ENCODE assay signal across 8 cellular contexts in the genomic region with DNA sequence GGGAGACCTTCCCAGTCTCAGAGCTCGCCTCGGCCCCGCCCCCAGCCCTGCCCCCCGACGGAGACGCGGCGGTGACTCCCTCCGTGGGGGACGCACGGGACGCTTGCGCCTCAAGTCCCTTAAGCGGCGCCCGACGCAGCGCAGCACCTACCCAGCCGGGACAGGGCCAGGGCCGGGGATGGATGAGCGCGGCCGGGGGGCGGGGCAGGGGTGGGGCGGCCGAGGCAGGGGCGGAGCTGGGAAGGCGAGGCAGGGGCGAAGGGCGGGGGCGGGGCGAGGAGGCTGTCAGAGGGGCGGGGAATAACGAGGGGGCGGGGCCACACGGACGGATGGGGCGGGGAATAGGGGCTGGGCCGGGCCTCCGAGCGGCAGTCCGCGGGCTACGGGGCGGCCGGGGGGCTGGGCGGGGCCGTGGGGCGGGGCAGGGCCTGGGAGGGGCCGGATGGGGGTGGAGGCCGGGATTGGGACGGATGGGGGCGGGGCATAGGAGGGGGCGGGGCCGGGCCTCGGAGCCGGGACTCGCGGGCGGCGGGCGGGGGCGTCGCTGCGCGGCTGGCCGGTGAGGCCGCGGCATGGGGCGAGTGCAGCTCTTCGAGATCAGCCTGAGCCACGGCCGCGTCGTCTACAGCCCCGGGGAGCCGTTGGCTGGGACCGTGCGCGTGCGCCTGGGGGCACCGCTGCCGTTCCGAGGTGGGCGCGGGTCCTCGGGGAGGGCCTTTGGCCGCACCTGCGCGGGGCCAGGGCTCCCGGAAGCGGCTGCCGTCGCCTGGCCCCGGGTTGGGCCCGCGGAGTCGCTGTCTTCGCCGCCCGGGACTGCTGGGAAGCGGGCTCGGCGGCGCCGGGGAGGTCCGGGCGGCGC. TPM values are rescaled to one million over a fixed set of nuclear protein-coding genes. Genes with fewer than 3 reads are reported as not detected.
DNase-seq lines count a peak whose midpoint lies in the region; ATAC-seq and TF ChIP-seq lines count a peak whose summit lies in the region.

A gene with protein sequence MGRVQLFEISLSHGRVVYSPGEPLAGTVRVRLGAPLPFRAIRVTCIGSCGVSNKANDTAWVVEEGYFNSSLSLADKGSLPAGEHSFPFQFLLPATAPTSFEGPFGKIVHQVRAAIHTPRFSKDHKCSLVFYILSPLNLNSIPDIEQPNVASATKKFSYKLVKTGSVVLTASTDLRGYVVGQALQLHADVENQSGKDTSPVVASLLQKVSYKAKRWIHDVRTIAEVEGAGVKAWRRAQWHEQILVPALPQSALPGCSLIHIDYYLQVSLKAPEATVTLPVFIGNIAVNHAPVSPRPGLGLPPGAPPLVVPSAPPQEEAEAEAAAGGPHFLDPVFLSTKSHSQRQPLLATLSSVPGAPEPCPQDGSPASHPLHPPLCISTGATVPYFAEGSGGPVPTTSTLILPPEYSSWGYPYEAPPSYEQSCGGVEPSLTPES (plus strand): TSS at position 541 of the 859 bp plus-strand sequence. CDS start 32 bp downstream, at position 573.

- H3K4me3 ChIP-seq in colonic mucosa = peak within 1 kb of the TSS; percentile 85

- H3K9ac ChIP-seq in colonic mucosa (ENCODE audit: low read depth in 2 of 2, low read length in 2 of 2) = peak within 1 kb of the TSS; percentile 93 to 98

- H3K27ac ChIP-seq in colonic mucosa = peak within 1 kb of the TSS; percentile 90

- TF ChIP-seq POLR2A in GM18951 (IDR thresholded peaks at IDR 0.05; ENCODE audit: extremely low read depth, insufficient read depth, insufficient read length) = peak; percentile 77

- peak; percentile 65 for ATAC-seq in HG03159 (IDR thresholded peaks at IDR 0.05; ENCODE audit: unreplicated experiment)
- ATAC-seq in left colon = peak; percentile 73

- no peak for TF ChIP-seq CTCF in colonic mucosa (IDR thresholded peaks at IDR 0.05)

- no peaks in the 10 kb centered on the region for H3K36me3 ChIP-seq in colonic mucosa

- intact Hi-C loops in colonic mucosa (cut with DNase I) = no loop called here
- intact Hi-C loops in left colon (cut with DNase I, micrococcal nuclease) = no loop called here

- no peaks in the 10 kb centered on the region for H3K27me3 ChIP-seq in colonic mucosa

- no peaks in the 10 kb centered on the region for H3K9me3 ChIP-seq in colonic mucosa

- DNase-seq in AG08395 (ENCODE audit: low spot score) (peak; percentile 98), NCI-H510A treated with DMSO at 0.1 percent for 48 hours (lab: John Stamatoyannopoulos, UW) (peak; percentile 86), colonic mucosa (peak; percentile 95), left colon (peak; percentile 93 to 94)
- peak; percentile 92 to 94 for DNase-seq in activated CD4-positive, alpha-beta T cell treated with anti-CD3 and anti-CD28 coated beads for 4 hours
- DNase-seq in stimulated activated CD4-positive, alpha-beta T cell treated with anti-CD3 and anti-CD28 coated beads, Interleukin-1b, Interleukin-23, amount 100 ng/mL, for 4 hours (ENCODE audit: low read depth in 2 of 2) = peak; percentile 90 to 93

- peaks cover 15% of the 10 kb centered on the region for H3K4me1 ChIP-seq in colonic mucosa

- in situ Hi-C loops in GM18951 (cut with MboI; ENCODE audit: low sequenced_read_pairs, unreplicated experiment) = no loop called here

RNA-seq across cellular contexts. Expression of the gene that starts here (rescaled TPM):
- 10 to 100 TPM; 69.1 to 97.2 TPM for total RNA-seq in colonic mucosa
- 100 to 1,000 TPM in 1 of 2 donors, 10 to 100 TPM in 1; 89.5 to 120 TPM for total RNA-seq in left colon

Comparison
In these comparisons a context has a peak if more than half of its experiments do, and no peak if none do; other contexts are left out.
1. Peak in every context shown above with its lines: DNase-seq, ATAC-seq, H3K4me3 ChIP-seq and H3K27ac ChIP-seq.